16 cellular contexts compared by ENCODE assay signal in genomic region chr17:50506298-50506697, GRCh38. TPM values are rescaled to one million over a fixed set of nuclear protein-coding genes. Genes with fewer than 3 reads are reported as not detected.
DNase-seq lines count a peak whose midpoint lies in the region; ATAC-seq and TF ChIP-seq lines count a peak whose summit lies in the region.
"Had no signal": no experiment of that assay in that cellular context is flagged by ENCODE, and none has a peak within 500 bp of the region (broad histone marks: within the 10 kb centered on the region; RNA-seq: fewer than 3 reads in every experiment).

No MANE protein-coding gene starts in this region.

- no CpG with 5 or more reads among the region's 7 CpGs for WGBS in H9 (ENCODE audit: extremely low coverage, insufficient read length, low lambda C conversion rate)

- in situ Hi-C loops in G401 (cut with HindIII; ENCODE audit: low sequenced_read_pairs), result no loop called here

- H3K23me2 ChIP-seq in H9 (ENCODE audit: insufficient read length, low read depth, low read length, poor library complexity, severe bottlenecking), result peaks cover 5% of the 10 kb centered on the region

- H3K4ac ChIP-seq in H9 (ENCODE audit: low read depth, low read length), result no peak overlapping the region

- H4K91ac ChIP-seq in H9 (ENCODE audit: insufficient read length, low read depth, low read length), result no peak overlapping the region

- no peak overlapping the region for H2BK5ac ChIP-seq in H9 (ENCODE audit: insufficient read length, low read length)

- H3K36me3 Mint-ChIP-seq in activated CD4-positive, alpha-beta memory T cell treated with anti-CD3 and anti-CD28 coated beads, Interleukin-2, amount 10 ng/mL, durations not matched to agents 7 days and 5 days (ENCODE audit: low read depth), result peaks cover 9% of the 10 kb centered on the region
- no peaks in the 10 kb centered on the region for H3K36me3 Mint-ChIP-seq in activated CD4-positive, alpha-beta memory T cell treated with anti-CD3 and anti-CD28 coated beads for 36 hours
- H3K36me3 Mint-ChIP-seq in H9 (ENCODE audit: insufficient read depth in 1 of 3, low read depth in 3 of 3) (no peaks in the 10 kb centered on the region), glutamatergic neuron (ENCODE audit: unreplicated experiment) (no peaks in the 10 kb centered on the region), neural progenitor cell (no peaks in the 10 kb centered on the region)

- no peaks in the 10 kb centered on the region for H3K27me3 Mint-ChIP-seq in activated CD4-positive, alpha-beta memory T cell treated with anti-CD3 and anti-CD28 coated beads, Interleukin-2, amount 10 ng/mL, durations not matched to agents 7 days and 5 days
- H3K27me3 Mint-ChIP-seq in activated CD4-positive, alpha-beta memory T cell treated with anti-CD3 and anti-CD28 coated beads for 36 hours, result no peaks in the 10 kb centered on the region
- H3K27me3 Mint-ChIP-seq in H9 (ENCODE audit: low read depth), result peaks cover 10% of the 10 kb centered on the region
- peaks cover 12% of the 10 kb centered on the region for H3K27me3 Mint-ChIP-seq in glutamatergic neuron (ENCODE audit: unreplicated experiment)
- H3K27me3 Mint-ChIP-seq in neural progenitor cell (ENCODE audit: insufficient read depth, low read depth), result peaks cover 25% of the 10 kb centered on the region

- H2BK120ac ChIP-seq in H9 (ENCODE audit: low read depth, low read length, poor library complexity, severe bottlenecking), result no peak overlapping the region

- CTCF ChIA-PET in activated CD4-positive, alpha-beta memory T cell treated with anti-CD3 and anti-CD28 coated beads, Interleukin-2, amount 10 ng/mL, durations not matched to agents 7 days and 5 days (lab: Charles Lee), result interaction anchor here (0.5 to 5.0 kb wide), 2 partner anchors 10 to 27 kb away, joined by 3 to 23 read pairs; partner anchors contain the start of gene RSAD1
- CTCF ChIA-PET in activated CD4-positive, alpha-beta memory T cell treated with anti-CD3 and anti-CD28 coated beads for 36 hours (lab: Charles Lee), result interaction anchor here (1.0 to 1.8 kb wide), 5 partner anchors 18 to 306 kb away, joined by 3 to 5 read pairs (median 4); partner anchors contain the start of genes LRRC59 and RSAD1

- no peak overlapping the region for H2AK5ac ChIP-seq in H9 (ENCODE audit: insufficient read length, low read length)

- H3K9ac ChIP-seq in H9 (ENCODE audit: extremely low read depth, insufficient read length, low read length) (no peak overlapping the region), neural progenitor cell (no peak overlapping the region)
- H3K9ac ChIP-seq: BLaER1 treated with 17β-estradiol and CSF1 and Interleukin-3, amounts not matched to agents 10 nM and 100 nM had no signal

- no peak overlapping the region for H3K4me3 ChIP-seq in neural progenitor cell
- H3K4me3 ChIP-seq: BLaER1 treated with 17β-estradiol and CSF1 and Interleukin-3, amounts not matched to agents 10 nM and 100 nM; HAP-1; PC-9 had no signal

- H2BK20ac ChIP-seq in H9 (ENCODE audit: low read depth, low read length, poor library complexity, severe bottlenecking), result no peak overlapping the region

- H4K20me1 ChIP-seq in H9 (ENCODE audit: control insufficient read depth, insufficient read depth, insufficient read length), result no peaks in the 10 kb centered on the region
- H4K20me1 ChIP-seq in neural progenitor cell (ENCODE audit: low read depth), result no peaks in the 10 kb centered on the region

- H3K79me2 ChIP-seq in H9 (ENCODE audit: insufficient read depth, low read length) (no peaks in the 10 kb centered on the region), neural progenitor cell (ENCODE audit: low read depth) (no peaks in the 10 kb centered on the region)

- peaks cover 30% of the 10 kb centered on the region for H3F3A ChIP-seq in neural progenitor cell (ENCODE audit: low read depth)

- peaks cover 63% of the 10 kb centered on the region for H3K4me1 Mint-ChIP-seq in activated CD4-positive, alpha-beta memory T cell treated with anti-CD3 and anti-CD28 coated beads, Interleukin-2, amount 10 ng/mL, durations not matched to agents 7 days and 5 days
- peaks cover 36% of the 10 kb centered on the region for H3K4me1 Mint-ChIP-seq in activated CD4-positive, alpha-beta memory T cell treated with anti-CD3 and anti-CD28 coated beads for 36 hours (ENCODE audit: low read depth)
- H3K4me1 Mint-ChIP-seq in H9 (peaks cover 23 to 32% of the 10 kb centered on the region in 2 experiments), glutamatergic neuron (ENCODE audit: low read depth, unreplicated experiment) (peaks cover 5% of the 10 kb centered on the region), neural progenitor cell (peaks cover 53% of the 10 kb centered on the region)

- H3T11ph ChIP-seq in H9 (ENCODE audit: low read length), result no peak overlapping the region

- no peak overlapping the region for H3K14ac ChIP-seq in H9 (ENCODE audit: insufficient read depth, low read length)

- no peak overlapping the region for H4K5ac ChIP-seq in H9 (ENCODE audit: insufficient read length, low read depth, low read length)

- intact Hi-C loops in activated CD4-positive, alpha-beta memory T cell treated with anti-CD3 and anti-CD28 coated beads for 36 hours (cut with micrococcal nuclease), result no loop called here

- DNase-seq in activated CD4-positive, alpha-beta memory T cell treated with anti-CD3 and anti-CD28 coated beads, Interleukin-2, amount 10 ng/mL, durations not matched to agents 7 days and 5 days, result no peak
- no peak for DNase-seq in activated CD4-positive, alpha-beta memory T cell treated with anti-CD3 and anti-CD28 coated beads for 36 hours
- DNase-seq in H9, result no peak
- no peak for DNase-seq in glutamatergic neuron
- no peak for DNase-seq in neural progenitor cell (ENCODE audit: low spot score)
- no peak for DNase-seq in ecto neural progenitor cell (ENCODE audit: low spot score)
- DNase-seq in G401 (ENCODE audit: low spot score), result no peak
- DNase-seq: 8988T, DMS53, NCI-H1092, NCI-H1694 treated with DMSO at 0.1 percent for 48 hours, NCI-H69, PC-9 had no signal

- H3K23ac ChIP-seq in H9 (ENCODE audit: insufficient read length, low read depth, low read length), result no peak overlapping the region

- no peaks in the 10 kb centered on the region; the same call in none of the 2 replicates for H3K27me3 ChIP-seq in H9 (ENCODE audit: insufficient read depth, low read length)
- H3K27me3 ChIP-seq in neural progenitor cell, result no peaks in the 10 kb centered on the region

- H2AFZ ChIP-seq in H9 (ENCODE audit: low read length), result no peak overlapping the region
- H2AFZ ChIP-seq in neural progenitor cell (replicated peaks), result no peak overlapping the region
- H2AFZ ChIP-seq: PC-9 had no signal

- POLR2A ChIA-PET in activated CD4-positive, alpha-beta memory T cell treated with anti-CD3 and anti-CD28 coated beads, Interleukin-2, amount 10 ng/mL, durations not matched to agents 7 days and 5 days (lab: Charles Lee), result no interaction called here
- POLR2A ChIA-PET in activated CD4-positive, alpha-beta memory T cell treated with anti-CD3 and anti-CD28 coated beads for 36 hours (lab: Charles Lee), result interaction anchor here (1.0 kb wide), 1 partner anchor 9 kb away, joined by 3 read pairs; no protein-coding TSS in a partner anchor

- H3K27ac Mint-ChIP-seq in activated CD4-positive, alpha-beta memory T cell treated with anti-CD3 and anti-CD28 coated beads, Interleukin-2, amount 10 ng/mL, durations not matched to agents 7 days and 5 days, result peak overlapping the region; percentile 21
- no peak overlapping the region for H3K27ac Mint-ChIP-seq in activated CD4-positive, alpha-beta memory T cell treated with anti-CD3 and anti-CD28 coated beads for 36 hours
- H3K27ac Mint-ChIP-seq in H9, result no peak overlapping the region
- H3K27ac Mint-ChIP-seq in glutamatergic neuron (ENCODE audit: unreplicated experiment), result peak overlapping the region; percentile 22
- H3K27ac Mint-ChIP-seq in neural progenitor cell, result peak overlapping the region; percentile 29

- no peak overlapping the region for H3K4me3 Mint-ChIP-seq in activated CD4-positive, alpha-beta memory T cell treated with anti-CD3 and anti-CD28 coated beads, Interleukin-2, amount 10 ng/mL, durations not matched to agents 7 days and 5 days
- H3K4me3 Mint-ChIP-seq in activated CD4-positive, alpha-beta memory T cell treated with anti-CD3 and anti-CD28 coated beads for 36 hours, result no peak overlapping the region
- no peak overlapping the region for H3K4me3 Mint-ChIP-seq in H9
- peak overlapping the region; percentile 59 for H3K4me3 Mint-ChIP-seq in glutamatergic neuron (ENCODE audit: unreplicated experiment)
- no peak overlapping the region for H3K4me3 Mint-ChIP-seq in neural progenitor cell

- peak overlapping the region; percentile 72 for H4K8ac ChIP-seq in H9 (replicated peaks; ENCODE audit: insufficient read length, low read depth, low read length)

- no peaks in the 10 kb centered on the region for H3K79me1 ChIP-seq in H9 (ENCODE audit: insufficient read depth, low read depth, low read length, poor library complexity, severe bottlenecking)

- no peak overlapping the region for H2BK12ac ChIP-seq in H9 (ENCODE audit: insufficient read length, low read depth, low read length)

- H3K9me3 Mint-ChIP-seq in activated CD4-positive, alpha-beta memory T cell treated with anti-CD3 and anti-CD28 coated beads, Interleukin-2, amount 10 ng/mL, durations not matched to agents 7 days and 5 days, result no peaks in the 10 kb centered on the region
- no peaks in the 10 kb centered on the region for H3K9me3 Mint-ChIP-seq in activated CD4-positive, alpha-beta memory T cell treated with anti-CD3 and anti-CD28 coated beads for 36 hours
- no peaks in the 10 kb centered on the region; a peak in 2 of 5 replicates for H3K9me3 Mint-ChIP-seq in H9
- peaks cover 7% of the 10 kb centered on the region for H3K9me3 Mint-ChIP-seq in glutamatergic neuron (ENCODE audit: unreplicated experiment)
- no peaks in the 10 kb centered on the region for H3K9me3 Mint-ChIP-seq in neural progenitor cell

- H3K4me2 ChIP-seq in H9 (ENCODE audit: insufficient read depth, insufficient read length, low read length), result no peak overlapping the region
- H3K4me2 ChIP-seq in neural progenitor cell, result no peak overlapping the region
- H3K4me2 ChIP-seq: BLaER1 treated with 17β-estradiol and CSF1 and Interleukin-3, amounts not matched to agents 10 nM and 100 nM; PC-9 had no signal

- H2BK15ac ChIP-seq in H9 (ENCODE audit: low read depth, low read length), result no peak overlapping the region

- no peak overlapping the region for H3K56ac ChIP-seq in H9 (ENCODE audit: insufficient read length, low read depth, low read length)

- no peak overlapping the region for H3K18ac ChIP-seq in H9 (ENCODE audit: insufficient read length, low read depth, low read length)

- H3K27ac ChIP-seq in H9 (ENCODE audit: insufficient read length, low read depth, low read length) (no peak overlapping the region), neural progenitor cell (no peak overlapping the region)
- H3K27ac ChIP-seq: BLaER1 treated with 17β-estradiol and CSF1 and Interleukin-3, amounts not matched to agents 10 nM and 100 nM; PC-9 had no signal

- peaks cover 3% of the 10 kb centered on the region; the same call in 1 of the 2 replicates for H3K4me1 ChIP-seq in H9 (ENCODE audit: insufficient read depth, low read length)
- H3K4me1 ChIP-seq in neural progenitor cell, result peaks cover 8% of the 10 kb centered on the region

- no peak for TF ChIP-seq CTCF in H9 (conservative IDR thresholded peaks at IDR 0.05)
- no peak for TF ChIP-seq CTCF in glutamatergic neuron (IDR thresholded peaks at IDR 0.05; ENCODE audit: partially characterized antibody, unreplicated experiment)
- TF ChIP-seq CTCF in neural progenitor cell (IDR thresholded peaks at IDR 0.05), result no peak

- no peaks in the 10 kb centered on the region for H3K9me3 ChIP-seq in H9 (ENCODE audit: control insufficient read depth, low read depth, low read length)
- H3K9me3 ChIP-seq in neural progenitor cell (ENCODE audit: low read depth), result no peaks in the 10 kb centered on the region
- H3K9me3 ChIP-seq: BLaER1 treated with 17β-estradiol and CSF1 and Interleukin-3, amounts not matched to agents 10 nM and 100 nM; HAP-1 had no signal

- ATAC-seq in GM21737 (IDR thresholded peaks at IDR 0.05; ENCODE audit: unreplicated experiment), result no peak

- no peaks in the 10 kb centered on the region for H3K36me3 ChIP-seq in neural progenitor cell
- H3K36me3 ChIP-seq: BLaER1 treated with 17β-estradiol and CSF1 and Interleukin-3, amounts not matched to agents 10 nM and 100 nM; HAP-1 had no signal

RNA-seq across cellular contexts. Expression of gene MYCBPAP, which starts 1.9 kb away (rescaled TPM):
- total RNA-seq in activated CD4-positive, alpha-beta memory T cell treated with anti-CD3 and anti-CD28 coated beads, Interleukin-2, amount 10 ng/mL, durations not matched to agents 7 days and 5 days, result 10 to 100 TPM; 13.4 to 15.2 TPM
- 1 to 10 TPM; 8.1 to 8.5 TPM for total RNA-seq in activated CD4-positive, alpha-beta memory T cell treated with anti-CD3 and anti-CD28 coated beads for 36 hours
- 1.7 and 1.9 TPM in 2 replicates for total RNA-seq in H9 (2021)
- 2.5 TPM for total RNA-seq in glutamatergic neuron (ENCODE audit: unreplicated experiment)
- total RNA-seq in neural progenitor cell (ENCODE audit: low replicate concordance), result 3.5 and 3.8 TPM in 2 replicates
- total RNA-seq in G401 (2014; rRNA removed; shearing (Covaris generic)), result 0.58 and 1.7 TPM in 2 replicates

RNA-seq across cellular contexts. Expression of gene EPN3, which starts 26.2 kb away (rescaled TPM):
- total RNA-seq in activated CD4-positive, alpha-beta memory T cell treated with anti-CD3 and anti-CD28 coated beads, Interleukin-2, amount 10 ng/mL, durations not matched to agents 7 days and 5 days, result not detected
- not detected for total RNA-seq in activated CD4-positive, alpha-beta memory T cell treated with anti-CD3 and anti-CD28 coated beads for 36 hours
- 1.9 and 2.2 TPM in 2 replicates for total RNA-seq in H9 (2021)
- 0.12 TPM for total RNA-seq in glutamatergic neuron (ENCODE audit: unreplicated experiment)
- total RNA-seq in neural progenitor cell (ENCODE audit: low replicate concordance), result 0.09 and 0.24 TPM in 2 replicates
- total RNA-seq in G401 (2014; rRNA removed; shearing (Covaris generic)), result 2.3 and 2.8 TPM in 2 replicates

RNA-seq across cellular contexts. Expression of gene RSAD1, which starts 27.6 kb away (rescaled TPM):
- 10 to 100 TPM; 24.5 to 28.4 TPM for total RNA-seq in activated CD4-positive, alpha-beta memory T cell treated with anti-CD3 and anti-CD28 coated beads, Interleukin-2, amount 10 ng/mL, durations not matched to agents 7 days and 5 days
- total RNA-seq in activated CD4-positive, alpha-beta memory T cell treated with anti-CD3 and anti-CD28 coated beads for 36 hours, result 10 to 100 TPM; 31.9 to 37.2 TPM
- total RNA-seq in H9 (2021) (27.9 and 29.6 TPM in 2 replicates), glutamatergic neuron (ENCODE audit: unreplicated experiment) (22.0 TPM), neural progenitor cell (ENCODE audit: low replicate concordance) (9.7 and 12.9 TPM in 2 replicates)
- total RNA-seq in G401 (2014; rRNA removed; shearing (Covaris generic)), result 31.9 and 34.5 TPM in 2 replicates

RNA-seq across cellular contexts. Expression of gene CHAD, which starts 37.6 kb away (rescaled TPM):
- total RNA-seq in activated CD4-positive, alpha-beta memory T cell treated with anti-CD3 and anti-CD28 coated beads, Interleukin-2, amount 10 ng/mL, durations not matched to agents 7 days and 5 days, result not detected
- not detected for total RNA-seq in activated CD4-positive, alpha-beta memory T cell treated with anti-CD3 and anti-CD28 coated beads for 36 hours
- total RNA-seq in H9 (2021), result 0.46 and 0.57 TPM in 2 replicates
- not detected for total RNA-seq in glutamatergic neuron (ENCODE audit: unreplicated experiment)
- not detected in 2 replicates for total RNA-seq in neural progenitor cell (ENCODE audit: low replicate concordance)
- not detected in 2 replicates for total RNA-seq in G401 (2014; rRNA removed; shearing (Covaris generic))
- total RNA-seq: PC-9 had no signal

RNA-seq across cellular contexts. Expression of gene SPATA20, which starts 40.7 kb away (rescaled TPM):
- total RNA-seq in activated CD4-positive, alpha-beta memory T cell treated with anti-CD3 and anti-CD28 coated beads, Interleukin-2, amount 10 ng/mL, durations not matched to agents 7 days and 5 days, result 10 to 100 TPM; 14.5 to 17.8 TPM
- 10 to 100 TPM; 22.8 to 23.4 TPM for total RNA-seq in activated CD4-positive, alpha-beta memory T cell treated with anti-CD3 and anti-CD28 coated beads for 36 hours
- total RNA-seq in H9 (2021) (23.9 and 26.6 TPM in 2 replicates), glutamatergic neuron (ENCODE audit: unreplicated experiment) (14.0 TPM), neural progenitor cell (ENCODE audit: low replicate concordance) (22.8 and 60.5 TPM in 2 replicates)
- total RNA-seq in G401 (2014; rRNA removed; shearing (Covaris generic)), result 39.4 and 59.1 TPM in 2 replicates

Comparison
In these comparisons a context has a peak if more than half of its experiments do, and no peak if none do; other contexts are left out.
1. H3K27ac Mint-ChIP-seq: peak in activated CD4-positive, alpha-beta memory T cell treated with anti-CD3 and anti-CD28 coated beads, Interleukin-2, amount 10 ng/mL, durations not matched to agents 7 days and 5 days (single experiment), glutamatergic neuron (single experiment) and neural progenitor cell (single experiment); none in activated CD4-positive, alpha-beta memory T cell treated with anti-CD3 and anti-CD28 coated beads for 36 hours (single experiment) and H9 (0 of 3).